19 cellular contexts compared by ENCODE assay signal in genomic region chr2:5433855-5434254, GRCh38.
DNase-seq lines count a peak whose midpoint lies in the region; TF ChIP-seq lines count a peak whose summit lies in the region.
"Had no signal": no experiment of that assay in that cellular context is flagged by ENCODE, and none has a peak within 500 bp of the region (broad histone marks: within the 10 kb centered on the region; RNA-seq: fewer than 3 reads in every experiment).

No MANE protein-coding gene starts in this region.

- TF ChIP-seq POLR2A in uterus (IDR thresholded peaks at IDR 0.05), result no peak

- intact Hi-C loops in uterus (cut with DNase I; ENCODE audit: low total_unique reads), result no loop called here

- no peaks in the 10 kb centered on the region for H3K4me1 ChIP-seq in uterus
- H3K4me1 ChIP-seq: Caco-2 had no signal

- no peak overlapping the region for H3K4me3 ChIP-seq in uterus
- H3K4me3 ChIP-seq: BLaER1, PC-9 had no signal

- H3K27me3 ChIP-seq in uterus, result no peaks in the 10 kb centered on the region
- H3K27me3 ChIP-seq: BLaER1 had no signal

- TF ChIP-seq CTCF in VCaP (conservative IDR thresholded peaks at IDR 0.05) (no peak), uterus (IDR thresholded peaks at IDR 0.05) (no peak)

- no peaks in the 10 kb centered on the region for H3K36me3 ChIP-seq in uterus
- H3K36me3 ChIP-seq: BLaER1 had no signal

- DNase-seq in HT-29 (ENCODE audit: low spot score), result peak; percentile 2
- peak; percentile 60 for DNase-seq in NCI-H146 (lab: John Stamatoyannopoulos, UW)
- peak; percentile 59 for DNase-seq in NCI-H510A (lab: John Stamatoyannopoulos, UW)
- no peak for DNase-seq in uterus
- no peak for DNase-seq in stimulated activated naive CD4-positive, alpha-beta T cell treated with Interleukin-2 at 50 U/mL for 16 hours (lab: John Stamatoyannopoulos, UW)
- DNase-seq in AML-193 (lab: John Stamatoyannopoulos, UW), result no peak
- DNase-seq: Caco-2; CD4-positive, alpha-beta T cell; Kasumi-1; MM.1S; NCI-H1092; NCI-H187 treated with DMSO at 0.1 percent for 48 hours; PC-9; RPMI8226; SHP77; SW 1271; T-helper 17 cell had no signal

- peak overlapping the region; percentile 39 for H3K27ac ChIP-seq in VCaP
- H3K27ac ChIP-seq in uterus, result no peak overlapping the region
- H3K27ac ChIP-seq: BLaER1, PC-9 had no signal

- H3K9me3 ChIP-seq in uterus, result no peaks in the 10 kb centered on the region
- H3K9me3 ChIP-seq: BLaER1, Caco-2 had no signal

Comparison
In these comparisons a context has a peak if more than half of its experiments do, and no peak if none do; other contexts are left out.
1. DNase-seq: peak in HT-29 (single experiment), NCI-H146 (single experiment) and NCI-H510A (single experiment); none in uterus (0 of 2), stimulated activated naive CD4-positive, alpha-beta T cell treated with Interleukin-2 at 50 U/mL for 16 hours (single experiment) and AML-193 (0 of 2).